ENCODE assay signal across 1 cellular context in the genomic region with DNA sequence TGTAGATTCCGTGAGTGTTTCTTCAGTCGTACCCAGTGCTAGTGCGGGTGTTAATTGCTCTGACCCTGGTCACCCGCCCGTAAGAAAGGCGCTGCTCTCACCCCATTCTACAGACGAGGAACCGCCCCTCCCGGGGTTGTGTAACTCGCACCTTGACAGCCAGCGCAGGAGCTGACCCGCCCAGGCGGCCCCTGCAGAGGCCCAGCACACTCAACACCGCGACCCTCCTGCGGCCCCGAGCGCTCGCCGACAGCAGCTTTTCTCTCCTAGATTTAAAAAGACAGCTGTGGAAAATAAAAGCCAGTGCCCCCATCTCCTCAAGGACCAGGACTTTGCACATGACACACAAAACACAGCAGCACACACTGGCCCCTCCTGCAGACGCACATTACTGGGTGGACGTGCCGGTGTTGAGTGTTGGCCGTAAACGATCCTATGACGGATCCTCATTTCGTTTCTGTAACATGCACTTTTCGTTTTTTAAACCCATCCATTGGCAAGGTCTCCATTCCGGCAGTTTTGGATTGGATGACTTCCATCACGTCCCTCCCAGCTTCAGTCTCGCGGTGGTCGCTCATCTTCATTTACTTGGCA.
A peak's percentile ranks its signal among the peaks of the same experiment; 100 is the strongest.
TF ChIP-seq lines count a peak whose summit lies in the region.

No MANE protein-coding gene starts in this region.

TF ChIP-seq in HepG2, 621 proteins besides CTCF, POLR2A, EP300 and RAD21 (continues in another document):
- TF ChIP-seq, protein P1, sequence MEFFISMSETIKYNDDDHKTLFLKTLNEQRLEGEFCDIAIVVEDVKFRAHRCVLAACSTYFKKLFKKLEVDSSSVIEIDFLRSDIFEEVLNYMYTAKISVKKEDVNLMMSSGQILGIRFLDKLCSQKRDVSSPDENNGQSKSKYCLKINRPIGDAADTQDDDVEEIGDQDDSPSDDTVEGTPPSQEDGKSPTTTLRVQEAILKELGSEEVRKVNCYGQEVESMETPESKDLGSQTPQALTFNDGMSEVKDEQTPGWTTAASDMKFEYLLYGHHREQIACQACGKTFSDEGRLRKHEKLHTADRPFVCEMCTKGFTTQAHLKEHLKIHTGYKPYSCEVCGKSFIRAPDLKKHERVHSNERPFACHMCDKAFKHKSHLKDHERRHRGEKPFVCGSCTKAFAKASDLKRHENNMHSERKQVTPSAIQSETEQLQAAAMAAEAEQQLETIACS (CRISPR knock-in tag; IDR thresholded peaks at IDR 0.05) = no peak
- TF ChIP-seq TBX2 (CRISPR knock-in tag; IDR thresholded peaks at IDR 0.05; ENCODE audit: borderline replicate concordance) (peak; percentile 62; the same call in 1 of the 2 replicates), CBX2 (IDR thresholded peaks at IDR 0.05; ENCODE audit: low read depth, low read length) (no peak), CBX2 (CRISPR knock-in tag; IDR thresholded peaks at IDR 0.05; ENCODE audit: low read depth) (0 out of 2 replicates have a peak, but pooled peaks have one; percentile 61), MAZ (IDR thresholded peaks at IDR 0.05; ENCODE audit: borderline replicate concordance, low read depth, low read length) (no peak), MAZ (CRISPR knock-in tag; IDR thresholded peaks at IDR 0.05; ENCODE audit: low read depth) (no peak), KLF13 (CRISPR knock-in tag; IDR thresholded peaks at IDR 0.05) (no peak), ZNF350 (CRISPR knock-in tag; IDR thresholded peaks at IDR 0.05; ENCODE audit: borderline replicate concordance, low read depth) (peak; percentile 8; the same call in 1 of the 2 replicates), ZNF629 (CRISPR knock-in tag; conservative IDR thresholded peaks at IDR 0.05) (peak; percentile 79), SP5 (CRISPR knock-in tag; IDR thresholded peaks at IDR 0.05; ENCODE audit: borderline replicate concordance, low read depth) (peak; percentile 52; the same call in 1 of the 2 replicates), ZNF777 (CRISPR knock-in tag; IDR thresholded peaks at IDR 0.05) (no peak), ATF7-NPFF (CRISPR knock-in tag; IDR thresholded peaks at IDR 0.05; ENCODE audit: low read depth) (0 out of 2 replicates have a peak, but pooled peaks have one; percentile 17), FLYWCH1 (CRISPR knock-in tag; IDR thresholded peaks at IDR 0.05) (no peak), ZKSCAN1 (IDR thresholded peaks at IDR 0.05; ENCODE audit: low read length) (no peak), XRCC5 (optimal IDR thresholded peaks at IDR 0.05; ENCODE audit: low read length) (no peak), HDAC1 (CRISPR knock-in tag; IDR thresholded peaks at IDR 0.05) (peak; percentile 41; the same call in 1 of the 2 replicates), MAF1 (CRISPR knock-in tag; IDR thresholded peaks at IDR 0.05; ENCODE audit: borderline replicate concordance) (no peak), ZBTB7B (CRISPR knock-in tag; IDR thresholded peaks at IDR 0.05) (0 out of 2 replicates have a peak, but pooled peaks have one; percentile 21), ZSCAN21 (CRISPR knock-in tag; IDR thresholded peaks at IDR 0.05; ENCODE audit: borderline replicate concordance) (no peak)
- TF ChIP-seq, protein P2, sequence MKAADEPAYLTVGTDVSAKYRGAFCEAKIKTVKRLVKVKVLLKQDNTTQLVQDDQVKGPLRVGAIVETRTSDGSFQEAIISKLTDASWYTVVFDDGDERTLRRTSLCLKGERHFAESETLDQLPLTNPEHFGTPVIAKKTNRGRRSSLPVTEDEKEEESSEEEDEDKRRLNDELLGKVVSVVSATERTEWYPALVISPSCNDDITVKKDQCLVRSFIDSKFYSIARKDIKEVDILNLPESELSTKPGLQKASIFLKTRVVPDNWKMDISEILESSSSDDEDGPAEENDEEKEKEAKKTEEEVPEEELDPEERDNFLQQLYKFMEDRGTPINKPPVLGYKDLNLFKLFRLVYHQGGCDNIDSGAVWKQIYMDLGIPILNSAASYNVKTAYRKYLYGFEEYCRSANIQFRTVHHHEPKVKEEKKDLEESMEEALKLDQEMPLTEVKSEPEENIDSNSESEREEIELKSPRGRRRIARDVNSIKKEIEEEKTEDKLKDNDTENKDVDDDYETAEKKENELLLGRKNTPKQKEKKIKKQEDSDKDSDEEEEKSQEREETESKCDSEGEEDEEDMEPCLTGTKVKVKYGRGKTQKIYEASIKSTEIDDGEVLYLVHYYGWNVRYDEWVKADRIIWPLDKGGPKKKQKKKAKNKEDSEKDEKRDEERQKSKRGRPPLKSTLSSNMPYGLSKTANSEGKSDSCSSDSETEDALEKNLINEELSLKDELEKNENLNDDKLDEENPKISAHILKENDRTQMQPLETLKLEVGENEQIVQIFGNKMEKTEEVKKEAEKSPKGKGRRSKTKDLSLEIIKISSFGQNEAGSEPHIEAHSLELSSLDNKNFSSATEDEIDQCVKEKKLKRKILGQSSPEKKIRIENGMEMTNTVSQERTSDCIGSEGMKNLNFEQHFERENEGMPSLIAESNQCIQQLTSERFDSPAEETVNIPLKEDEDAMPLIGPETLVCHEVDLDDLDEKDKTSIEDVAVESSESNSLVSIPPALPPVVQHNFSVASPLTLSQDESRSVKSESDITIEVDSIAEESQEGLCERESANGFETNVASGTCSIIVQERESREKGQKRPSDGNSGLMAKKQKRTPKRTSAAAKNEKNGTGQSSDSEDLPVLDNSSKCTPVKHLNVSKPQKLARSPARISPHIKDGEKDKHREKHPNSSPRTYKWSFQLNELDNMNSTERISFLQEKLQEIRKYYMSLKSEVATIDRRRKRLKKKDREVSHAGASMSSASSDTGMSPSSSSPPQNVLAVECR (CRISPR knock-in tag; IDR thresholded peaks at IDR 0.05; ENCODE audit: borderline replicate concordance) = peak; percentile 50; the same call in 1 of the 2 replicates
- TF ChIP-seq, protein P3, sequence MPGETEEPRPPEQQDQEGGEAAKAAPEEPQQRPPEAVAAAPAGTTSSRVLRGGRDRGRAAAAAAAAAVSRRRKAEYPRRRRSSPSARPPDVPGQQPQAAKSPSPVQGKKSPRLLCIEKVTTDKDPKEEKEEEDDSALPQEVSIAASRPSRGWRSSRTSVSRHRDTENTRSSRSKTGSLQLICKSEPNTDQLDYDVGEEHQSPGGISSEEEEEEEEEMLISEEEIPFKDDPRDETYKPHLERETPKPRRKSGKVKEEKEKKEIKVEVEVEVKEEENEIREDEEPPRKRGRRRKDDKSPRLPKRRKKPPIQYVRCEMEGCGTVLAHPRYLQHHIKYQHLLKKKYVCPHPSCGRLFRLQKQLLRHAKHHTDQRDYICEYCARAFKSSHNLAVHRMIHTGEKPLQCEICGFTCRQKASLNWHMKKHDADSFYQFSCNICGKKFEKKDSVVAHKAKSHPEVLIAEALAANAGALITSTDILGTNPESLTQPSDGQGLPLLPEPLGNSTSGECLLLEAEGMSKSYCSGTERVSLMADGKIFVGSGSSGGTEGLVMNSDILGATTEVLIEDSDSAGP (CRISPR knock-in tag; IDR thresholded peaks at IDR 0.05; ENCODE audit: borderline replicate concordance) = peak; percentile 15; the same call in 1 of the 2 replicates
- TF ChIP-seq, protein P4, sequence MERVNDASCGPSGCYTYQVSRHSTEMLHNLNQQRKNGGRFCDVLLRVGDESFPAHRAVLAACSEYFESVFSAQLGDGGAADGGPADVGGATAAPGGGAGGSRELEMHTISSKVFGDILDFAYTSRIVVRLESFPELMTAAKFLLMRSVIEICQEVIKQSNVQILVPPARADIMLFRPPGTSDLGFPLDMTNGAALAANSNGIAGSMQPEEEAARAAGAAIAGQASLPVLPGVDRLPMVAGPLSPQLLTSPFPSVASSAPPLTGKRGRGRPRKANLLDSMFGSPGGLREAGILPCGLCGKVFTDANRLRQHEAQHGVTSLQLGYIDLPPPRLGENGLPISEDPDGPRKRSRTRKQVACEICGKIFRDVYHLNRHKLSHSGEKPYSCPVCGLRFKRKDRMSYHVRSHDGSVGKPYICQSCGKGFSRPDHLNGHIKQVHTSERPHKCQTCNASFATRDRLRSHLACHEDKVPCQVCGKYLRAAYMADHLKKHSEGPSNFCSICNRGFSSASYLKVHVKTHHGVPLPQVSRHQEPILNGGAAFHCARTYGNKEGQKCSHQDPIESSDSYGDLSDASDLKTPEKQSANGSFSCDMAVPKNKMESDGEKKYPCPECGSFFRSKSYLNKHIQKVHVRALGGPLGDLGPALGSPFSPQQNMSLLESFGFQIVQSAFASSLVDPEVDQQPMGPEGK (CRISPR knock-in tag; IDR thresholded peaks at IDR 0.05) = peak; percentile 30; the same call in 1 of the 2 replicates
- TF ChIP-seq, protein P5, sequence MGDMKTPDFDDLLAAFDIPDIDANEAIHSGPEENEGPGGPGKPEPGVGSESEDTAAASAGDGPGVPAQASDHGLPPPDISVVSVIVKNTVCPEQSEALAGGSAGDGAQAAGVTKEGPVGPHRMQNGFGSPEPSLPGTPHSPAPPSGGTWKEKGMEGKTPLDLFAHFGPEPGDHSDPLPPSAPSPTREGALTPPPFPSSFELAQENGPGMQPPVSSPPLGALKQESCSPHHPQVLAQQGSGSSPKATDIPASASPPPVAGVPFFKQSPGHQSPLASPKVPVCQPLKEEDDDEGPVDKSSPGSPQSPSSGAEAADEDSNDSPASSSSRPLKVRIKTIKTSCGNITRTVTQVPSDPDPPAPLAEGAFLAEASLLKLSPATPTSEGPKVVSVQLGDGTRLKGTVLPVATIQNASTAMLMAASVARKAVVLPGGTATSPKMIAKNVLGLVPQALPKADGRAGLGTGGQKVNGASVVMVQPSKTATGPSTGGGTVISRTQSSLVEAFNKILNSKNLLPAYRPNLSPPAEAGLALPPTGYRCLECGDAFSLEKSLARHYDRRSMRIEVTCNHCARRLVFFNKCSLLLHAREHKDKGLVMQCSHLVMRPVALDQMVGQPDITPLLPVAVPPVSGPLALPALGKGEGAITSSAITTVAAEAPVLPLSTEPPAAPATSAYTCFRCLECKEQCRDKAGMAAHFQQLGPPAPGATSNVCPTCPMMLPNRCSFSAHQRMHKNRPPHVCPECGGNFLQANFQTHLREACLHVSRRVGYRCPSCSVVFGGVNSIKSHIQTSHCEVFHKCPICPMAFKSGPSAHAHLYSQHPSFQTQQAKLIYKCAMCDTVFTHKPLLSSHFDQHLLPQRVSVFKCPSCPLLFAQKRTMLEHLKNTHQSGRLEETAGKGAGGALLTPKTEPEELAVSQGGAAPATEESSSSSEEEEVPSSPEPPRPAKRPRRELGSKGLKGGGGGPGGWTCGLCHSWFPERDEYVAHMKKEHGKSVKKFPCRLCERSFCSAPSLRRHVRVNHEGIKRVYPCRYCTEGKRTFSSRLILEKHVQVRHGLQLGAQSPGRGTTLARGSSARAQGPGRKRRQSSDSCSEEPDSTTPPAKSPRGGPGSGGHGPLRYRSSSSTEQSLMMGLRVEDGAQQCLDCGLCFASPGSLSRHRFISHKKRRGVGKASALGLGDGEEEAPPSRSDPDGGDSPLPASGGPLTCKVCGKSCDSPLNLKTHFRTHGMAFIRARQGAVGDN (CRISPR knock-in tag; IDR thresholded peaks at IDR 0.05) = peak; percentile 65; the same call in 1 of the 2 replicates
- TF ChIP-seq, protein P6, sequence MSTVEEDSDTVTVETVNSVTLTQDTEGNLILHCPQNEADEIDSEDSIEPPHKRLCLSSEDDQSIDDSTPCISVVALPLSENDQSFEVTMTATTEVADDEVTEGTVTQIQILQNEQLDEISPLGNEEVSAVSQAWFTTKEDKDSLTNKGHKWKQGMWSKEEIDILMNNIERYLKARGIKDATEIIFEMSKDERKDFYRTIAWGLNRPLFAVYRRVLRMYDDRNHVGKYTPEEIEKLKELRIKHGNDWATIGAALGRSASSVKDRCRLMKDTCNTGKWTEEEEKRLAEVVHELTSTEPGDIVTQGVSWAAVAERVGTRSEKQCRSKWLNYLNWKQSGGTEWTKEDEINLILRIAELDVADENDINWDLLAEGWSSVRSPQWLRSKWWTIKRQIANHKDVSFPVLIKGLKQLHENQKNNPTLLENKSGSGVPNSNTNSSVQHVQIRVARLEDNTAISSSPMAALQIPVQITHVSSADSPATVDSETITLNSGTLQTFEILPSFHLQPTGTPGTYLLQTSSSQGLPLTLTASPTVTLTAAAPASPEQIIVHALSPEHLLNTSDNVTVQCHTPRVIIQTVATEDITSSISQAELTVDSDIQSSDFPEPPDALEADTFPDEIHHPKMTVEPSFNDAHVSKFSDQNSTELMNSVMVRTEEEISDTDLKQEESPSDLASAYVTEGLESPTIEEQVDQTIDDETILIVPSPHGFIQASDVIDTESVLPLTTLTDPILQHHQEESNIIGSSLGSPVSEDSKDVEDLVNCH (CRISPR knock-in tag; IDR thresholded peaks at IDR 0.05) = no peak
- TF ChIP-seq, protein P7, sequence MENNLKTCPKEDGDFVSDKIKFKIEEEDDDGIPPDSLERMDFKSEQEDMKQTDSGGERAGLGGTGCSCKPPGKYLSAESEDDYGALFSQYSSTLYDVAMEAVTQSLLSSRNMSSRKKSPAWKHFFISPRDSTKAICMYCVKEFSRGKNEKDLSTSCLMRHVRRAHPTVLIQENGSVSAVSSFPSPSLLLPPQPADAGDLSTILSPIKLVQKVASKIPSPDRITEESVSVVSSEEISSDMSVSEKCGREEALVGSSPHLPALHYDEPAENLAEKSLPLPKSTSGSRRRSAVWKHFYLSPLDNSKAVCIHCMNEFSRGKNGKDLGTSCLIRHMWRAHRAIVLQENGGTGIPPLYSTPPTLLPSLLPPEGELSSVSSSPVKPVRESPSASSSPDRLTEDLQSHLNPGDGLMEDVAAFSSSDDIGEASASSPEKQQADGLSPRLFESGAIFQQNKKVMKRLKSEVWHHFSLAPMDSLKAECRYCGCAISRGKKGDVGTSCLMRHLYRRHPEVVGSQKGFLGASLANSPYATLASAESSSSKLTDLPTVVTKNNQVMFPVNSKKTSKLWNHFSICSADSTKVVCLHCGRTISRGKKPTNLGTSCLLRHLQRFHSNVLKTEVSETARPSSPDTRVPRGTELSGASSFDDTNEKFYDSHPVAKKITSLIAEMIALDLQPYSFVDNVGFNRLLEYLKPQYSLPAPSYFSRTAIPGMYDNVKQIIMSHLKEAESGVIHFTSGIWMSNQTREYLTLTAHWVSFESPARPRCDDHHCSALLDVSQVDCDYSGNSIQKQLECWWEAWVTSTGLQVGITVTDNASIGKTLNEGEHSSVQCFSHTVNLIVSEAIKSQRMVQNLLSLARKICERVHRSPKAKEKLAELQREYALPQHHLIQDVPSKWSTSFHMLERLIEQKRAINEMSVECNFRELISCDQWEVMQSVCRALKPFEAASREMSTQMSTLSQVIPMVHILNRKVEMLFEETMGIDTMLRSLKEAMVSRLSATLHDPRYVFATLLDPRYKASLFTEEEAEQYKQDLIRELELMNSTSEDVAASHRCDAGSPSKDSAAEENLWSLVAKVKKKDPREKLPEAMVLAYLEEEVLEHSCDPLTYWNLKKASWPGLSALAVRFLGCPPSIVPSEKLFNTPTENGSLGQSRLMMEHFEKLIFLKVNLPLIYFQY (CRISPR knock-in tag; IDR thresholded peaks at IDR 0.05; ENCODE audit: borderline replicate concordance) = no peak
- TF ChIP-seq, protein P8, sequence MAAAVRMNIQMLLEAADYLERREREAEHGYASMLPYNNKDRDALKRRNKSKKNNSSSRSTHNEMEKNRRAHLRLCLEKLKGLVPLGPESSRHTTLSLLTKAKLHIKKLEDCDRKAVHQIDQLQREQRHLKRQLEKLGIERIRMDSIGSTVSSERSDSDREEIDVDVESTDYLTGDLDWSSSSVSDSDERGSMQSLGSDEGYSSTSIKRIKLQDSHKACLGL (CRISPR knock-in tag; IDR thresholded peaks at IDR 0.05) = no peak
- TF ChIP-seq, protein P9, sequence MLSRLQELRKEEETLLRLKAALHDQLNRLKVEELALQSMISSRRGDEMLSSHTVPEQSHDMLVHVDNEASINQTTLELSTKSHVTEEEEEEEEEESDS (CRISPR knock-in tag; IDR thresholded peaks at IDR 0.05; ENCODE audit: borderline replicate concordance) = no peak
- TF ChIP-seq, protein P10, sequence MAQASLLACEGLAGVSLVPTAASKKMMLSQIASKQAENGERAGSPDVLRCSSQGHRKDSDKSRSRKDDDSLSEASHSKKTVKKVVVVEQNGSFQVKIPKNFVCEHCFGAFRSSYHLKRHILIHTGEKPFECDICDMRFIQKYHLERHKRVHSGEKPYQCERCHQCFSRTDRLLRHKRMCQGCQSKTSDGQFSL (CRISPR knock-in tag; IDR thresholded peaks at IDR 0.05) = no peak
